Comparison of ENCODE assay signal across 14 cellular contexts in the genomic region with DNA sequence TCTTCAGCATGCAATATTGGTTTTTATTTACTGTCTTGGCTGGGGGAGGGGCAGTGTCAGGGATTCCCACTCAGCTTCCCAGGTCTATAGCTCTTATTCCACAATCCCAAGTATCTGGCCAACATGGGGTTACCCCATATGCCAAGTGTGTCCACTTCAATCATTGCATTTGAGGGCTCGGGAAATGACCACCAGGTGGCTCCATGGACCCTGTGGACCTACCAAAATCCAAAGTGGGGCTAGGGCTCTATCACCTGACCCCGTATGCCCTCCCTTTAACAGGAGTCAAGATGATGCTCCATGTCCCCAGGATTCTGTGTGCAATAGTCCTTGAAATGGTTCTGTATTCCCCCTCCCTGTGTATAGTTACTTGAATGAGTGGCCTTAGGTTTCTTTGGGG. TPM values are rescaled to one million over a fixed set of nuclear protein-coding genes. Genes with fewer than 3 reads are reported as not detected.
DNase-seq lines count a peak whose midpoint lies in the region; ATAC-seq and TF ChIP-seq lines count a peak whose summit lies in the region.
"Had no signal": no experiment of that assay in that cellular context is flagged by ENCODE, and none has a peak within 500 bp of the region (broad histone marks: within the 10 kb centered on the region; RNA-seq: fewer than 3 reads in every experiment).

No MANE protein-coding gene starts in this region.

- H3K4ac ChIP-seq in neuronal stem cell (ENCODE audit: low read length): no peak overlapping the region

- H4K91ac ChIP-seq in neuronal stem cell (ENCODE audit: low read depth, low read length, poor library complexity): no peak overlapping the region

- H3K4me3 ChIP-seq in DND-41 (ENCODE audit: low read depth in 1 of 2, low read length in 2 of 2) (no peak overlapping the region), HEK293 (ENCODE audit: low read depth, low read length) (no peak overlapping the region), mammary epithelial cell (replicated peaks in 1 of 3; ENCODE audit: insufficient read depth in 1 of 3, low read depth in 2 of 3, low read length in 3 of 3) (no peak overlapping the region), neuronal stem cell (ENCODE audit: low read length in 2 of 2) (no peak overlapping the region)
- H3K4me3 ChIP-seq: mucosa of descending colon, SJCRH30 had no signal

- no peaks in the 10 kb centered on the region for H3K4me1 ChIP-seq in DND-41 (ENCODE audit: insufficient read depth, low read length)
- no peaks in the 10 kb centered on the region for H3K4me1 ChIP-seq in HEK293 (ENCODE audit: control insufficient read depth, insufficient read depth, low read length)
- no peaks in the 10 kb centered on the region for H3K4me1 ChIP-seq in mammary epithelial cell (ENCODE audit: insufficient read depth, low read length)
- H3K4me1 ChIP-seq in neuronal stem cell (ENCODE audit: control insufficient read depth in 2 of 2, insufficient read depth in 1 of 2, low read depth in 1 of 2, low read length in 2 of 2): no peaks in the 10 kb centered on the region
- H3K4me1 ChIP-seq: SJCRH30 had no signal

- ATAC-seq in DND-41 (ENCODE audit: insufficient read depth, low read depth) (no peak), HG03521 (IDR thresholded peaks at IDR 0.05; ENCODE audit: unreplicated experiment) (no peak), GM18520 (IDR thresholded peaks at IDR 0.05; ENCODE audit: unreplicated experiment) (no peak), HG03097 (IDR thresholded peaks at IDR 0.05; ENCODE audit: low FRiP score, unreplicated experiment) (no peak)
- ATAC-seq: mucosa of descending colon had no signal

- in situ Hi-C loops in mammary epithelial cell (cut with MboI; ENCODE audit: low sequenced_read_pairs in 2 of 2): no loop called here

- peak overlapping the region; percentile 2 for H2AK5ac ChIP-seq in neuronal stem cell (ENCODE audit: low read depth, low read length)

- H3K9me3 ChIP-seq in DND-41 (ENCODE audit: insufficient read depth, low read length, severe bottlenecking): no peaks in the 10 kb centered on the region
- H3K9me3 ChIP-seq in HEK293 (ENCODE audit: control insufficient read depth, insufficient read depth, low read depth, low read length): no peaks in the 10 kb centered on the region
- no peaks in the 10 kb centered on the region for H3K9me3 ChIP-seq in mammary epithelial cell (replicated peaks; ENCODE audit: insufficient read depth, low read length)
- peaks cover 0 to 1% of the 10 kb centered on the region in 2 donors for H3K9me3 ChIP-seq in neuronal stem cell (replicated peaks in 1 of 2; ENCODE audit: control insufficient read depth in 2 of 2, insufficient read depth in 1 of 2, low read depth in 1 of 2, low read length in 2 of 2)
- H3K9me3 ChIP-seq: mucosa of descending colon, SJCRH30 had no signal

- dilution Hi-C loops in mammary epithelial cell (cut with HindIII; ENCODE audit: low sequenced_read_pairs): no loop called here

- peak; percentile 35 for TF ChIP-seq CTCF in DND-41 (IDR thresholded peaks at IDR 0.05; ENCODE audit: borderline replicate concordance, extremely low read depth, low read length, poor library complexity, severe bottlenecking)
- 0 out of 2 replicates have a peak, but pooled peaks have one; percentile 8 for TF ChIP-seq CTCF in HEK293 (tag by site-specific recombination; IDR thresholded peaks at IDR 0.05)
- peak; percentile 29 to 43 for TF ChIP-seq CTCF in mammary epithelial cell (conservative IDR thresholded peaks at IDR 0.05 in 1 of 2, IDR thresholded peaks at IDR 0.05 in 1 of 2; ENCODE audit: extremely low read depth in 1 of 2, insufficient read depth in 1 of 2, low read depth in 1 of 2, low read length in 2 of 2)

- no peak overlapping the region for H3K23ac ChIP-seq in neuronal stem cell (ENCODE audit: low read depth, low read length, poor library complexity)

- no peak overlapping the region for H3K27ac ChIP-seq in DND-41 (ENCODE audit: low read length)
- no peak overlapping the region for H3K27ac ChIP-seq in HEK293 (ENCODE audit: extremely low read depth, low read depth, low read length)
- no peak overlapping the region for H3K27ac ChIP-seq in mammary epithelial cell (ENCODE audit: insufficient read depth, low read depth, low read length)
- no peak overlapping the region for H3K27ac ChIP-seq in neuronal stem cell (replicated peaks; ENCODE audit: low read length)
- H3K27ac ChIP-seq: epithelial cell of prostate, SJCRH30 had no signal

- no peak overlapping the region for H2BK12ac ChIP-seq in neuronal stem cell (ENCODE audit: low read length)

- no peak overlapping the region for H4K8ac ChIP-seq in neuronal stem cell (ENCODE audit: low read depth, low read length)

- 50% methylated on average over 2 of the region's 2 CpGs for WGBS in mammary epithelial cell (ENCODE audit: low coverage, missing lambda C conversion rate)
- WGBS in neuronal stem cell (ENCODE audit: extremely low coverage in 2 of 2, insufficient read length in 2 of 2, insufficient replicate concordance in 1 of 2), 2 donors: no CpG with 5 or more reads among the region's 2 CpGs

- H3K79me2 ChIP-seq in DND-41 (ENCODE audit: insufficient read depth, low read length) (no peaks in the 10 kb centered on the region), mammary epithelial cell (ENCODE audit: insufficient read depth, low read length) (no peaks in the 10 kb centered on the region)

- H2BK120ac ChIP-seq in neuronal stem cell (ENCODE audit: low read depth, low read length): no peak overlapping the region

- intact Hi-C loops in mammary epithelial cell (cut with micrococcal nuclease): no loop called here

- no peak overlapping the region for H3K14ac ChIP-seq in neuronal stem cell (ENCODE audit: low read length)

- no peak overlapping the region for H2AFZ ChIP-seq in DND-41 (ENCODE audit: low read depth, low read length)
- no peak overlapping the region for H2AFZ ChIP-seq in mammary epithelial cell (ENCODE audit: low read depth, low read length)
- no peak overlapping the region for H2AFZ ChIP-seq in neuronal stem cell (ENCODE audit: low read length)

- no peaks in the 10 kb centered on the region for H3K79me1 ChIP-seq in neuronal stem cell (ENCODE audit: low read depth, low read length)

- H3K18ac ChIP-seq in neuronal stem cell (ENCODE audit: low read length): no peak overlapping the region

- H3K27me3 ChIP-seq in DND-41 (ENCODE audit: insufficient read depth, low read length, poor library complexity): no peaks in the 10 kb centered on the region
- H3K27me3 ChIP-seq in mammary epithelial cell (ENCODE audit: insufficient read depth, low read length): no peaks in the 10 kb centered on the region
- H3K27me3 ChIP-seq in neuronal stem cell (ENCODE audit: control insufficient read depth in 3 of 3, insufficient read depth in 3 of 3, low read depth in 1 of 3, low read length in 3 of 3): peaks cover 0 to 18% (median 0%) of the 10 kb centered on the region in 3 experiments

- H3K9ac ChIP-seq in DND-41 (ENCODE audit: low read depth, low read length): no peak overlapping the region
- H3K9ac ChIP-seq in mammary epithelial cell (ENCODE audit: insufficient read depth, low read length): no peak overlapping the region
- no peak overlapping the region for H3K9ac ChIP-seq in neuronal stem cell (ENCODE audit: low read depth, low read length, poor library complexity)

- CTCF ChIA-PET in HEK293 (lab: Yijun Ruan, JAX): interaction anchor here (0.6 to 0.7 kb wide), 3 partner anchors 37 to 51 kb away, joined by 3 to 5 read pairs (median 3); no protein-coding TSS in a partner anchor
- CTCF ChIA-PET in mammary epithelial cell (lab: Charles Lee; ENCODE audit: low non-redundant PET): no interaction called here

- DNase-seq in DND-41 (no peak), mammary epithelial cell (no peak), neuronal stem cell (ENCODE audit: low spot score) (no peak), NCI-H1694 treated with DMSO at 0.1 percent for 48 hours (lab: John Stamatoyannopoulos, UW) (no peak)
- DNase-seq: activated B cell treated with CpG ODN at 0.5 μM for 24 hours, mucosa of descending colon, NCI-H510A treated with DMSO at 0.1 percent for 48 hours, retina had no signal

- H4K20me1 ChIP-seq in DND-41 (ENCODE audit: insufficient read depth, low read length) (no peaks in the 10 kb centered on the region), mammary epithelial cell (ENCODE audit: insufficient read depth, low read length) (no peaks in the 10 kb centered on the region)

- H3K4me2 ChIP-seq in DND-41 (ENCODE audit: insufficient read depth, low read length) (no peak overlapping the region), mammary epithelial cell (ENCODE audit: insufficient read depth, low read depth, low read length) (no peak overlapping the region), neuronal stem cell (ENCODE audit: insufficient read depth, low read length, poor library complexity, severe bottlenecking) (no peak overlapping the region)

- H3K36me3 ChIP-seq in DND-41 (ENCODE audit: insufficient read depth, low read length): no peaks in the 10 kb centered on the region
- no peaks in the 10 kb centered on the region for H3K36me3 ChIP-seq in HEK293 (ENCODE audit: control insufficient read depth in 2 of 2, insufficient read depth in 1 of 2, low read length in 2 of 2)
- H3K36me3 ChIP-seq in mammary epithelial cell (ENCODE audit: insufficient read depth, low read length): no peaks in the 10 kb centered on the region
- H3K36me3 ChIP-seq in neuronal stem cell (replicated peaks in 1 of 2; ENCODE audit: control insufficient read depth in 2 of 2, insufficient read depth in 2 of 2, low read length in 2 of 2): no peaks in the 10 kb centered on the region
- H3K36me3 ChIP-seq: SJCRH30 had no signal

- H2BK15ac ChIP-seq in neuronal stem cell (ENCODE audit: low read length): no peak overlapping the region

- POLR2A ChIA-PET in HEK293 (lab: Yijun Ruan, JAX): no interaction called here

- no TSS peak for BruUV-seq in mammary epithelial cell (replicated peaks; lab: Mats Ljungman, UMichigan)

- H2BK5ac ChIP-seq in neuronal stem cell (ENCODE audit: low read length): no peak overlapping the region

TF ChIP-seq in HEK293, 187 proteins besides CTCF, POLR2A, EP300 and RAD21 (continues in another document):
- TF ChIP-seq ZNF202 (tag by site-specific recombination; IDR thresholded peaks at IDR 0.05; ENCODE audit: borderline replicate concordance) (no peak), ZNF560 (tag by site-specific recombination; IDR thresholded peaks at IDR 0.05; ENCODE audit: borderline replicate concordance) (no peak)

RNA-seq across cellular contexts. Expression of gene TRAF3IP1, which starts 12.1 kb away (rescaled TPM):
- total RNA-seq in mammary epithelial cell: 10 to 100 TPM in 1 of 2 donors, 1 to 10 TPM in 1; 7.0 to 18.1 TPM
- polyA plus RNA-seq in mammary epithelial cell: 4.9 TPM
- 8.7 TPM for polyA minus RNA-seq in mammary epithelial cell
- polyA plus RNA-seq in neuronal stem cell (2013, experiment 1 of 2): 13.8 TPM
- polyA plus RNA-seq in neuronal stem cell (2013, experiment 2 of 2): 14.5 TPM

RNA-seq across cellular contexts. Expression of gene PER2, which starts 19.8 kb away (rescaled TPM):
- total RNA-seq in mammary epithelial cell: 1 to 10 TPM; 6.3 to 7.8 TPM
- polyA plus RNA-seq in mammary epithelial cell: 2.1 TPM
- polyA minus RNA-seq in mammary epithelial cell: 11.2 TPM
- polyA plus RNA-seq in neuronal stem cell (2013, experiment 1 of 2): 2.4 TPM
- polyA plus RNA-seq in neuronal stem cell (2013, experiment 2 of 2): 2.6 TPM
